20 cellular contexts compared by ENCODE assay signal in the genomic region with DNA sequence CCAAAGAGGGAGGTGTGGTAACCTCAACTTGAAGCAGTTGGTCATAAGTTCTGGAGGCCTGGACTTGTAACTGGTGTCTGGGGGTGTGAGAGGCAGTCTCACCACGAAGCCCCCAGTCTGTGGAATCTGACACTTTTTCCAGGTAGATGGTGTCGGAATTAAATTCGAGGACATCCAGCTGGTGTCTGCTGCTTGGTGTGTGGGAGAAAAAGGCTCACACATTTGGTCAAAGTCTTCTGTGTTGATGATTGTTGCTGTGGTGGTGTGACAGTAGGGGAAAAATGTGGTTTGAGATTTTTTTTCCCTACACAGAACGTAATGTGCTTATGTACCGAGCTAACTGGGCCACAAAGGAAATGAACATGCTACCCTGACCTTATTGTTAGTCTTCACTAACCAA.
DNase-seq lines count a peak whose midpoint lies in the region; ATAC-seq, FAIRE-seq and TF ChIP-seq lines count a peak whose summit lies in the region.
"Had no signal": no experiment of that assay in that cellular context is flagged by ENCODE, and none has a peak within 500 bp of the region (broad histone marks: within the 10 kb centered on the region; RNA-seq: fewer than 3 reads in every experiment).

No MANE protein-coding gene starts in this region.

- peaks cover 0 to 1% of the 10 kb centered on the region in 2 donors for H3K9me3 Mint-ChIP-seq in stimulated activated naive B cell treated with anti-CD40 and anti-IgM and Interleukin-4, amounts not matched to agents 10 μg/mL and 1 μg/mL and 100 μg/mL, for 72 hours
- H3K9me3 Mint-ChIP-seq in Caco-2 (ENCODE audit: unreplicated experiment): no peaks in the 10 kb centered on the region

- H3K4me1 Mint-ChIP-seq in stimulated activated naive B cell treated with anti-CD40 and anti-IgM and Interleukin-4, amounts not matched to agents 10 μg/mL and 1 μg/mL and 100 μg/mL, for 72 hours: peaks cover 9 to 26% of the 10 kb centered on the region in 2 donors
- peaks cover 5% of the 10 kb centered on the region for H3K4me1 Mint-ChIP-seq in Caco-2 (ENCODE audit: low read depth, unreplicated experiment)

- H4K8ac ChIP-seq in H1 (ENCODE audit: extremely low read depth, insufficient read depth, low read length): no peak overlapping the region
- no peak overlapping the region for H4K8ac ChIP-seq in mesenchymal stem cell (ENCODE audit: low read length)

- ATAC-seq in stimulated activated naive B cell treated with anti-CD40 and anti-IgM and Interleukin-4, amounts not matched to agents 10 μg/mL and 1 μg/mL and 100 μg/mL, for 72 hours (replicated peaks): peak; percentile 85
- ATAC-seq: K562 had no signal

- H3K27me3 ChIP-seq in H1 (replicated peaks in 1 of 4; ENCODE audit: control insufficient read depth in 3 of 4, extremely low read depth in 1 of 4, insufficient read depth in 3 of 4, low read length in 3 of 4) (no peaks in the 10 kb centered on the region), mesenchymal stem cell (ENCODE audit: control insufficient read depth in 1 of 2, insufficient read depth in 1 of 2, low read length in 2 of 2) (no peaks in the 10 kb centered on the region), osteoblast (ENCODE audit: insufficient read depth, low read length) (no peaks in the 10 kb centered on the region), Caco-2 (replicated peaks; ENCODE audit: control insufficient read depth, insufficient read depth, low read length) (no peaks in the 10 kb centered on the region)

- H3K79me1 ChIP-seq in H1 (ENCODE audit: low read depth, low read length): no peaks in the 10 kb centered on the region
- H3K79me1 ChIP-seq in mesenchymal stem cell (replicated peaks; ENCODE audit: low read length, poor library complexity, severe bottlenecking): no peaks in the 10 kb centered on the region

- H3K4me1 ChIP-seq in H1 (replicated peaks in 1 of 4; ENCODE audit: control insufficient read depth in 3 of 4, insufficient read depth in 4 of 4, low read length in 3 of 4): no peaks in the 10 kb centered on the region
- H3K4me1 ChIP-seq in mesenchymal stem cell (ENCODE audit: control insufficient read depth, insufficient read depth, low read depth, low read length): no peaks in the 10 kb centered on the region
- H3K4me1 ChIP-seq in osteoblast (ENCODE audit: insufficient read depth, low read length): peaks cover 14% of the 10 kb centered on the region
- H3K4me1 ChIP-seq in Caco-2: no peaks in the 10 kb centered on the region

- 0 out of 2 replicates have a peak overlapping the region, but pooled peaks have one; percentile 43 for H2BK20ac ChIP-seq in H1 (ENCODE audit: low read length)

- H4K20me1 ChIP-seq in H1 (replicated peaks in 1 of 2; ENCODE audit: control insufficient read depth in 1 of 2, insufficient read depth in 2 of 2, low read length in 2 of 2): no peaks in the 10 kb centered on the region
- no peaks in the 10 kb centered on the region for H4K20me1 ChIP-seq in osteoblast (ENCODE audit: insufficient read depth, low read length)

- TF ChIP-seq POLR2A in H1 (IDR thresholded peaks at IDR 0.05; ENCODE audit: control extremely low read depth in 1 of 2, low read depth in 2 of 2, low read length in 2 of 2): no peak

- H3K4me3 ChIP-seq in H1 (ENCODE audit: extremely low read depth in 1 of 4, insufficient read depth in 2 of 4, low read depth in 3 of 4, low read length in 4 of 4) (no peak overlapping the region), mesenchymal stem cell (ENCODE audit: insufficient read depth in 1 of 2, low read depth in 1 of 2, low read length in 2 of 2) (no peak overlapping the region), osteoblast (ENCODE audit: insufficient read depth, low read length) (no peak overlapping the region), Caco-2 (ENCODE audit: low read depth, low read length) (no peak overlapping the region)
- H3K4me3 ChIP-seq: K562 had no signal

- H2BK12ac ChIP-seq in H1 (ENCODE audit: low read depth, low read length): no peak overlapping the region
- no peak overlapping the region for H2BK12ac ChIP-seq in mesenchymal stem cell (ENCODE audit: low read length in 2 of 2)

- CTCF ChIA-PET in H1 (lab: Charles Lee; ENCODE audit: partially characterized antibody) (interaction anchor here (1.0 to 1.5 kb wide), 2 partner anchors 9 to 47 kb away, joined by 3 read pairs; no protein-coding TSS in a partner anchor), Caco-2 (lab: Charles Lee) (no interaction called here)

- TF ChIP-seq CTCF in H1 (IDR thresholded peaks at IDR 0.05; ENCODE audit: control extremely low read depth in 1 of 3, insufficient read depth in 1 of 3, low read depth in 1 of 3, low read length in 3 of 3) (no peak), osteoblast (IDR thresholded peaks at IDR 0.05; ENCODE audit: extremely low read depth, low read depth, low read length) (no peak), Caco-2 (IDR thresholded peaks at IDR 0.05; ENCODE audit: insufficient read depth in 1 of 2, low read depth in 1 of 2, low read length in 1 of 2, severe bottlenecking in 1 of 2, unreplicated experiment in 1 of 2) (no peak)

- no peak overlapping the region for H3K4me3 Mint-ChIP-seq in stimulated activated naive B cell treated with anti-CD40 and anti-IgM and Interleukin-4, amounts not matched to agents 10 μg/mL and 1 μg/mL and 100 μg/mL, for 72 hours
- no peak overlapping the region for H3K4me3 Mint-ChIP-seq in Caco-2 (ENCODE audit: unreplicated experiment)

- BruUV-seq in Caco-2 (replicated peaks; lab: Mats Ljungman, UMichigan): no TSS peak

- H3K4me2 ChIP-seq in H1 (ENCODE audit: insufficient read depth in 1 of 2, low read depth in 2 of 2, low read length in 2 of 2) (no peak overlapping the region), mesenchymal stem cell (ENCODE audit: low read length, poor library complexity, severe bottlenecking) (no peak overlapping the region), osteoblast (ENCODE audit: insufficient read depth, low read length) (no peak overlapping the region)

- no peaks in the 10 kb centered on the region for H3K23me2 ChIP-seq in H1 (ENCODE audit: low read depth, low read length)

- H4K91ac ChIP-seq in H1 (replicated peaks; ENCODE audit: insufficient read length, low read length) (no peak overlapping the region), mesenchymal stem cell (ENCODE audit: low read length) (no peak overlapping the region)

- no peaks in the 10 kb centered on the region for H3K36me3 ChIP-seq in H1 (ENCODE audit: control insufficient read depth in 2 of 4, insufficient read depth in 4 of 4, low read length in 3 of 4)
- H3K36me3 ChIP-seq in mesenchymal stem cell (ENCODE audit: control insufficient read depth in 1 of 2, insufficient read depth in 2 of 2, low read depth in 1 of 2, low read length in 2 of 2): no peaks in the 10 kb centered on the region
- H3K36me3 ChIP-seq in osteoblast (ENCODE audit: insufficient read depth, low read length): no peaks in the 10 kb centered on the region
- H3K36me3 ChIP-seq in Caco-2 (ENCODE audit: control insufficient read depth, insufficient read depth, low read length): no peaks in the 10 kb centered on the region

- intact Hi-C loops in Caco-2 (cut with micrococcal nuclease; ENCODE audit: unreplicated experiment): no loop called here

- no peak overlapping the region for H3K27ac ChIP-seq in H1 (ENCODE audit: low read depth, low read length)
- H3K27ac ChIP-seq in mesenchymal stem cell (ENCODE audit: low read length, poor library complexity, severe bottlenecking): no peak overlapping the region
- H3K27ac ChIP-seq in osteoblast (ENCODE audit: low read depth, low read length): no peak overlapping the region

- peak; percentile 4 for DNase-seq in amniotic epithelial cell (ENCODE audit: low read depth)
- DNase-seq in H1 (ENCODE audit: low read depth in 1 of 2, low spot score in 2 of 2): no peak
- peak; percentile 22 for DNase-seq in mesenchymal stem cell
- DNase-seq in stimulated activated naive B cell treated with anti-CD40 and anti-IgM and Interleukin-4, amounts not matched to agents 10 μg/mL and 1 μg/mL and 100 μg/mL, for 72 hours: no peak
- no peak for DNase-seq in NCI-H2107 treated with DMSO at 0.1 percent for 48 hours (lab: John Stamatoyannopoulos, UW; ENCODE audit: unreplicated experiment)
- no peak for DNase-seq in activated CD4-positive, alpha-beta T cell treated with anti-CD3 and anti-CD28 coated beads, Interleukin-2, amount 50 U/mL, for 1 hour
- DNase-seq in osteoblast (ENCODE audit: insufficient read length, low spot score, missing footprints): no peak
- DNase-seq in Caco-2: no peak
- DNase-seq: GF-D8; HCEC 1CT; NCI-H1417 treated with DMSO at 0.1 percent for 48 hours; NCI-H1930; NCI-H2171 treated with DMSO at 0.1 percent for 48 hours; NCI-H446 treated with DMSO at 0.1 percent for 48 hours; NK-92 treated with Interleukin-12 subunit alpha and Interleukin-12 subunit beta, amount 100 ng/mL, for 24 hours; OCI-M1; SIG-M5 had no signal

- POLR2A ChIA-PET in H1 (lab: Charles Lee; ENCODE audit: partially characterized antibody) (no interaction called here), Caco-2 (lab: Charles Lee) (no interaction called here)

- no peak for FAIRE-seq in H1 (lab: Jason Lieb, UNC)
- FAIRE-seq: GM12891, GM18507, K562 had no signal

- WGBS in H1 (ENCODE audit: extremely low coverage in 1 of 2, insufficient coverage in 1 of 2, insufficient read length in 1 of 2, insufficient replicate concordance in 2 of 2, low coverage in 1 of 2, low lambda C conversion rate in 2 of 2, missing lambda C conversion rate in 1 of 2), 2 experiments: 92% methylated on average over 5 of the region's 5 CpGs; no CpG with 5 or more reads in 1 of the 2 experiments
- 73% methylated on average over 3 of the region's 5 CpGs for WGBS in mesenchymal stem cell

- H2AFZ ChIP-seq in H1 (ENCODE audit: low read length) (no peak overlapping the region), mesenchymal stem cell (ENCODE audit: low read depth, low read length) (no peak overlapping the region), osteoblast (ENCODE audit: low read length) (no peak overlapping the region)

- H3K23ac ChIP-seq in H1 (ENCODE audit: insufficient read length): no peak overlapping the region
- no peak overlapping the region for H3K23ac ChIP-seq in mesenchymal stem cell (ENCODE audit: low read length in 2 of 2)

- no peak for TF ChIP-seq RAD21 in H1 (IDR thresholded peaks at IDR 0.05 in 1 of 2, conservative IDR thresholded peaks at IDR 0.05 in 1 of 2; ENCODE audit: low read depth in 2 of 2, low read length in 2 of 2)

- no peak overlapping the region for H3K56ac ChIP-seq in H1 (replicated peaks; ENCODE audit: insufficient read length, low read depth, low read length)

- H3K27ac Mint-ChIP-seq in stimulated activated naive B cell treated with anti-CD40 and anti-IgM and Interleukin-4, amounts not matched to agents 10 μg/mL and 1 μg/mL and 100 μg/mL, for 72 hours: peak overlapping the region; percentile 75
- no peak overlapping the region for H3K27ac Mint-ChIP-seq in Caco-2 (ENCODE audit: unreplicated experiment)

- H2BK5ac ChIP-seq in H1 (ENCODE audit: low read depth, low read length): no peak overlapping the region
- H2BK5ac ChIP-seq in mesenchymal stem cell (ENCODE audit: low read depth, low read length, poor library complexity, severe bottlenecking): no peak overlapping the region

- H2BK120ac ChIP-seq in H1 (replicated peaks; ENCODE audit: low read depth, low read length): no peak overlapping the region
- no peak overlapping the region for H2BK120ac ChIP-seq in mesenchymal stem cell (ENCODE audit: low read depth, low read length)

- no peak overlapping the region for H2AK5ac ChIP-seq in H1 (ENCODE audit: low read depth, low read length)
- no peak overlapping the region for H2AK5ac ChIP-seq in mesenchymal stem cell (ENCODE audit: low read length, severe bottlenecking)

- H3K18ac ChIP-seq in H1 (ENCODE audit: extremely low read depth, low read length) (no peak overlapping the region), mesenchymal stem cell (ENCODE audit: low read depth in 1 of 2, low read length in 2 of 2) (peak overlapping the region in 1 of 2 experiments; percentile 14)

- H2BK15ac ChIP-seq in H1 (ENCODE audit: low read length) (no peak overlapping the region), mesenchymal stem cell (ENCODE audit: low read depth, poor library complexity, severe bottlenecking) (no peak overlapping the region)

- no peak for TF ChIP-seq EP300 in H1 (IDR thresholded peaks at IDR 0.05; ENCODE audit: borderline replicate concordance in 1 of 2, low read depth in 2 of 2, low read length in 2 of 2)

- no peak overlapping the region for H3K14ac ChIP-seq in H1 (ENCODE audit: insufficient read length)
- H3K14ac ChIP-seq in mesenchymal stem cell (ENCODE audit: low read length in 2 of 2): no peak overlapping the region

- H3K9ac ChIP-seq in H1 (replicated peaks in 1 of 4; ENCODE audit: extremely low read depth in 1 of 4, low read depth in 3 of 4, low read length in 3 of 4): no peak overlapping the region
- no peak overlapping the region for H3K9ac ChIP-seq in mesenchymal stem cell (ENCODE audit: low read length)

- H3K36me3 Mint-ChIP-seq in stimulated activated naive B cell treated with anti-CD40 and anti-IgM and Interleukin-4, amounts not matched to agents 10 μg/mL and 1 μg/mL and 100 μg/mL, for 72 hours: no peaks in the 10 kb centered on the region
- no peaks in the 10 kb centered on the region for H3K36me3 Mint-ChIP-seq in Caco-2 (ENCODE audit: insufficient read depth, unreplicated experiment)

- no peaks in the 10 kb centered on the region for H3K9me3 ChIP-seq in H1 (ENCODE audit: insufficient read depth in 2 of 2, low read depth in 1 of 2, low read length in 1 of 2)
- H3K9me3 ChIP-seq in mesenchymal stem cell (ENCODE audit: control insufficient read depth, low read length): no peaks in the 10 kb centered on the region
- peaks cover 2% of the 10 kb centered on the region for H3K9me3 ChIP-seq in osteoblast (ENCODE audit: low read depth, low read length)
- H3K9me3 ChIP-seq in Caco-2: no peaks in the 10 kb centered on the region

- H3K79me2 ChIP-seq in H1 (ENCODE audit: control insufficient read depth in 1 of 2, insufficient read depth in 2 of 2, low read length in 2 of 2) (no peaks in the 10 kb centered on the region), osteoblast (ENCODE audit: insufficient read depth, low read length) (no peaks in the 10 kb centered on the region)

- H3K4ac ChIP-seq in H1 (replicated peaks; ENCODE audit: insufficient read length, low read depth, low read length): no peak overlapping the region
- H3K4ac ChIP-seq in mesenchymal stem cell (ENCODE audit: low read depth in 1 of 2, low read length in 2 of 2): no peak overlapping the region

- no peak overlapping the region for H4K5ac ChIP-seq in H1 (ENCODE audit: insufficient read length, low read depth, low read length)

- H3K27me3 Mint-ChIP-seq in stimulated activated naive B cell treated with anti-CD40 and anti-IgM and Interleukin-4, amounts not matched to agents 10 μg/mL and 1 μg/mL and 100 μg/mL, for 72 hours: peaks cover 0 to 9% of the 10 kb centered on the region in 2 donors
- peaks cover 6% of the 10 kb centered on the region for H3K27me3 Mint-ChIP-seq in Caco-2 (ENCODE audit: insufficient read depth, unreplicated experiment)

Comparison
In these comparisons a context has a peak if more than half of its experiments do, and no peak if none do; other contexts are left out.
1. DNase-seq: peak in amniotic epithelial cell (single experiment) and mesenchymal stem cell (single experiment); none in H1 (0 of 2), stimulated activated naive B cell treated with anti-CD40 and anti-IgM and Interleukin-4, amounts not matched to agents 10 μg/mL and 1 μg/mL and 100 μg/mL, for 72 hours (single experiment), NCI-H2107 treated with DMSO at 0.1 percent for 48 hours (single experiment), activated CD4-positive, alpha-beta T cell treated with anti-CD3 and anti-CD28 coated beads, Interleukin-2, amount 50 U/mL, for 1 hour (single experiment), osteoblast (single experiment) and Caco-2 (0 of 2).